In genomic region chr3:11204697-11205397, GRCh38 we compare ENCODE assay signal across 1 cellular context.
TF ChIP-seq lines count a peak whose summit lies in the region.

No MANE protein-coding gene starts in this region.

TF ChIP-seq in IMR-90, 13 proteins besides CTCF, POLR2A, EP300 and RAD21:
- TF ChIP-seq FOS (IDR thresholded peaks at IDR 0.05; ENCODE audit: low read depth, low read length): no peak
- TF ChIP-seq MAZ (IDR thresholded peaks at IDR 0.05; ENCODE audit: borderline replicate concordance, low read depth, low read length): no peak
- TF ChIP-seq RFX5 (IDR thresholded peaks at IDR 0.05; ENCODE audit: low read depth, low read length): no peak
- TF ChIP-seq RCOR1 (IDR thresholded peaks at IDR 0.05; ENCODE audit: insufficient replicate concordance, low read length): no peak
- TF ChIP-seq MXI1 (IDR thresholded peaks at IDR 0.05; ENCODE audit: borderline replicate concordance, low read depth, low read length): no peak
- no peak for TF ChIP-seq BHLHE40 (IDR thresholded peaks at IDR 0.05; ENCODE audit: low read depth, low read length)
